15 cellular contexts compared by ENCODE assay signal in the genomic region with DNA sequence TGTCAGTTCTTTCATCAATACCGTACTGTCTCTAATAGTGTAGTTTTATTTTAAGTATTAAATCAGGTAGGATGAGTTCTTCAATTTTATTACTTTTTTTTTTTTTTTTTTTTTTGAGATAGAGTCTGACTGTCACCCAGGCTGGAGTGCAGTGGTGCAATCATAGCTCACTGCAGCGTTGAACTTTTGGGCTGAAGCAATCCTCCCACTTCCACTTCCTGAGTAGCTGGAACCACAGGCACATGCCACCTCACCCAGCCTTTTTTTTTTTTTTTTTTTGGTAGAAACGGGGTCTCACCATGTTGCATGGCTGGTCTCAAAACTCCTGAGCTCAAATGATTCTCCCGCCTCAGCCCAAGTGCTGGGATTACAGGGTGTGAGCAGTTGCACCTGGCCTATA. TPM values are rescaled to one million over a fixed set of nuclear protein-coding genes. Genes with fewer than 3 reads are reported as not detected.
DNase-seq lines count a peak whose midpoint lies in the region; ATAC-seq and TF ChIP-seq lines count a peak whose summit lies in the region.
"Had no signal": no experiment of that assay in that cellular context is flagged by ENCODE, and none has a peak within 500 bp of the region (broad histone marks: within the 10 kb centered on the region; RNA-seq: fewer than 3 reads in every experiment).

No MANE protein-coding gene starts in this region.

- no peak overlapping the region for H3K27ac ChIP-seq in breast epithelium
- H3K27ac ChIP-seq: epithelial cell of prostate, prostate gland had no signal

- H3K27ac Mint-ChIP-seq in MCF 10A (ENCODE audit: low read depth, unreplicated experiment): no peak overlapping the region
- H3K27ac Mint-ChIP-seq in activated CD8-positive, alpha-beta T cell treated with anti-CD3 and anti-CD28 coated beads, Interleukin-2, amount 10 ng/mL, durations not matched to agents 7 days and 5 days: no peak overlapping the region
- no peak overlapping the region for H3K27ac Mint-ChIP-seq in stimulated activated naive B cell treated with anti-CD40 and anti-IgM and Interleukin-4, amounts not matched to agents 10 μg/mL and 1 μg/mL and 100 μg/mL, for 72 hours
- H3K27ac Mint-ChIP-seq: T-helper 1 cell treated with Interleukin-12 subunit alpha and Interleukin-12 subunit beta and Interleukin-4 antibody, amounts not matched to agents 30 μg/mL and 1 μg/mL, for 36 hours had no signal

- H3K36me3 ChIP-seq in breast epithelium: no peaks in the 10 kb centered on the region
- H3K36me3 ChIP-seq: prostate gland had no signal

- H3K4me1 Mint-ChIP-seq in MCF 10A (ENCODE audit: insufficient read depth, unreplicated experiment): no peaks in the 10 kb centered on the region
- peaks cover 4% of the 10 kb centered on the region for H3K4me1 Mint-ChIP-seq in activated CD8-positive, alpha-beta T cell treated with anti-CD3 and anti-CD28 coated beads, Interleukin-2, amount 10 ng/mL, durations not matched to agents 7 days and 5 days (ENCODE audit: low read depth)
- no peaks in the 10 kb centered on the region for H3K4me1 Mint-ChIP-seq in stimulated activated naive B cell treated with anti-CD40 and anti-IgM and Interleukin-4, amounts not matched to agents 10 μg/mL and 1 μg/mL and 100 μg/mL, for 72 hours

- peaks cover 7% of the 10 kb centered on the region for H3K9me3 Mint-ChIP-seq in MCF 10A (ENCODE audit: unreplicated experiment)
- peaks cover 14% of the 10 kb centered on the region for H3K9me3 Mint-ChIP-seq in activated CD8-positive, alpha-beta T cell treated with anti-CD3 and anti-CD28 coated beads, Interleukin-2, amount 10 ng/mL, durations not matched to agents 7 days and 5 days (ENCODE audit: insufficient read depth)
- peaks cover 0 to 7% of the 10 kb centered on the region in 2 donors for H3K9me3 Mint-ChIP-seq in stimulated activated naive B cell treated with anti-CD40 and anti-IgM and Interleukin-4, amounts not matched to agents 10 μg/mL and 1 μg/mL and 100 μg/mL, for 72 hours

- no peak overlapping the region for H3K4me3 Mint-ChIP-seq in MCF 10A (ENCODE audit: unreplicated experiment)
- no peak overlapping the region for H3K4me3 Mint-ChIP-seq in activated CD8-positive, alpha-beta T cell treated with anti-CD3 and anti-CD28 coated beads, Interleukin-2, amount 10 ng/mL, durations not matched to agents 7 days and 5 days
- H3K4me3 Mint-ChIP-seq in stimulated activated naive B cell treated with anti-CD40 and anti-IgM and Interleukin-4, amounts not matched to agents 10 μg/mL and 1 μg/mL and 100 μg/mL, for 72 hours: no peak overlapping the region
- H3K4me3 Mint-ChIP-seq: T-helper 1 cell treated with Interleukin-12 subunit alpha and Interleukin-12 subunit beta and Interleukin-4 antibody, amounts not matched to agents 30 μg/mL and 1 μg/mL, for 36 hours had no signal

- H3K27me3 Mint-ChIP-seq in MCF 10A (ENCODE audit: insufficient read depth, unreplicated experiment): no peaks in the 10 kb centered on the region
- H3K27me3 Mint-ChIP-seq in activated CD8-positive, alpha-beta T cell treated with anti-CD3 and anti-CD28 coated beads, Interleukin-2, amount 10 ng/mL, durations not matched to agents 7 days and 5 days (ENCODE audit: low read depth): peaks cover 8% of the 10 kb centered on the region
- no peaks in the 10 kb centered on the region for H3K27me3 Mint-ChIP-seq in stimulated activated naive B cell treated with anti-CD40 and anti-IgM and Interleukin-4, amounts not matched to agents 10 μg/mL and 1 μg/mL and 100 μg/mL, for 72 hours

- POLR2A ChIA-PET in MCF 10A (lab: Yijun Ruan, JAX): no interaction called here
- POLR2A ChIA-PET in activated CD8-positive, alpha-beta T cell treated with anti-CD3 and anti-CD28 coated beads, Interleukin-2, amount 10 ng/mL, durations not matched to agents 7 days and 5 days (lab: Charles Lee): no interaction called here

- TF ChIP-seq CTCF in MCF 10A (IDR thresholded peaks at IDR 0.05; ENCODE audit: unreplicated experiment) (no peak), breast epithelium (IDR thresholded peaks at IDR 0.05) (no peak)

- DNase-seq in MCF 10A (ENCODE audit: unreplicated experiment) (peak; percentile 48), breast epithelium (ENCODE audit: low spot score in 2 of 2) (no peak), NOMO-1 treated with dmso at 0.1 percent for 144 hours (lab: John Stamatoyannopoulos, UW; ENCODE audit: unreplicated experiment) (peak; percentile 78), HK-2 (ENCODE audit: unreplicated experiment) (no peak), inferior parietal cortex (ENCODE audit: extremely low spot score) (no peak), SW 1271 (lab: John Stamatoyannopoulos, UW) (no peak)
- peak; percentile 66 for DNase-seq in activated CD8-positive, alpha-beta T cell treated with anti-CD3 and anti-CD28 coated beads, Interleukin-2, amount 10 ng/mL, durations not matched to agents 7 days and 5 days
- no peak for DNase-seq in stimulated activated naive B cell treated with anti-CD40 and anti-IgM and Interleukin-4, amounts not matched to agents 10 μg/mL and 1 μg/mL and 100 μg/mL, for 72 hours
- DNase-seq: DMS79; NCI-H1092; stimulated activated CD8-positive, alpha-beta memory T cell treated with anti-CD3 and anti-CD28 coated beads, Interleukin-4, amount 100 ng/mL, for 48 hours; trophoblast cell had no signal

- H3K36me3 Mint-ChIP-seq in MCF 10A (ENCODE audit: insufficient read depth, unreplicated experiment): no peaks in the 10 kb centered on the region
- peaks cover 9% of the 10 kb centered on the region for H3K36me3 Mint-ChIP-seq in activated CD8-positive, alpha-beta T cell treated with anti-CD3 and anti-CD28 coated beads, Interleukin-2, amount 10 ng/mL, durations not matched to agents 7 days and 5 days (ENCODE audit: low read depth)
- H3K36me3 Mint-ChIP-seq in stimulated activated naive B cell treated with anti-CD40 and anti-IgM and Interleukin-4, amounts not matched to agents 10 μg/mL and 1 μg/mL and 100 μg/mL, for 72 hours: no peaks in the 10 kb centered on the region

- intact Hi-C loops in MCF 10A (cut with micrococcal nuclease): no loop called here
- intact Hi-C loops in breast epithelium (cut with DNase I; ENCODE audit: low total_unique reads): no loop called here

- peak; percentile 83 for ATAC-seq in activated CD8-positive, alpha-beta T cell treated with anti-CD3 and anti-CD28 coated beads, Interleukin-2, amount 10 ng/mL, durations not matched to agents 7 days and 5 days
- ATAC-seq in stimulated activated naive B cell treated with anti-CD40 and anti-IgM and Interleukin-4, amounts not matched to agents 10 μg/mL and 1 μg/mL and 100 μg/mL, for 72 hours (replicated peaks): peak; percentile 48 to 63

- peaks cover 0 to 7% of the 10 kb centered on the region in 2 donors for H3K9me3 ChIP-seq in breast epithelium
- H3K9me3 ChIP-seq: prostate gland had no signal

- no peaks in the 10 kb centered on the region for H3K4me1 ChIP-seq in breast epithelium
- H3K4me1 ChIP-seq: prostate gland had no signal

- no peak for TF ChIP-seq POLR2A in breast epithelium (IDR thresholded peaks at IDR 0.05)

- H3K27me3 ChIP-seq in breast epithelium: no peaks in the 10 kb centered on the region

- BruUV-seq in MCF 10A (replicated peaks; lab: Mats Ljungman, UMichigan): no TSS peak

- CTCF ChIA-PET in MCF 10A (lab: Yijun Ruan, JAX): interaction anchor here (0.6 to 1.2 kb wide), 8 partner anchors 32 to 456 kb away, joined by 3 to 10 read pairs (median 4); no protein-coding TSS in a partner anchor
- CTCF ChIA-PET in activated CD8-positive, alpha-beta T cell treated with anti-CD3 and anti-CD28 coated beads, Interleukin-2, amount 10 ng/mL, durations not matched to agents 7 days and 5 days (lab: Charles Lee): interaction anchor here (1.0 kb wide), 1 partner anchor 41 kb away, joined by 4 read pairs; no protein-coding TSS in a partner anchor

- H3K4me3 ChIP-seq in breast epithelium: no peak overlapping the region
- H3K4me3 ChIP-seq: prostate gland had no signal

RNA-seq across cellular contexts. Expression of a gene that starts 44.3 kb away (rescaled TPM):
- 25.1 and 30.5 TPM in 2 replicates for total RNA-seq in MCF 10A (2022)
- total RNA-seq in breast epithelium: 1 to 10 TPM in 2 of 3 donors, not detected in 1; 1.0 to 7.5 TPM
- total RNA-seq in activated CD8-positive, alpha-beta T cell treated with anti-CD3 and anti-CD28 coated beads, Interleukin-2, amount 10 ng/mL, durations not matched to agents 7 days and 5 days: under 1 TPM; 0.42 to 0.57 TPM

Comparison
In these comparisons a context has a peak if more than half of its experiments do, and no peak if none do; other contexts are left out.
1. DNase-seq: peak in MCF 10A (single experiment), NOMO-1 treated with dmso at 0.1 percent for 144 hours (single experiment) and activated CD8-positive, alpha-beta T cell treated with anti-CD3 and anti-CD28 coated beads, Interleukin-2, amount 10 ng/mL, durations not matched to agents 7 days and 5 days (single experiment); none in breast epithelium (0 of 2), stimulated activated naive B cell treated with anti-CD40 and anti-IgM and Interleukin-4, amounts not matched to agents 10 μg/mL and 1 μg/mL and 100 μg/mL, for 72 hours (single experiment), HK-2 (single experiment), inferior parietal cortex (single experiment) and SW 1271 (0 of 2).